ENCODE assay signal across 18 cellular contexts in genomic region chr3:170467007-170467406, GRCh38. TPM values are rescaled to one million over a fixed set of nuclear protein-coding genes. Genes with fewer than 3 reads are reported as not detected.
DNase-seq lines count a peak whose midpoint lies in the region; ATAC-seq and TF ChIP-seq lines count a peak whose summit lies in the region.
"Had no signal": no experiment of that assay in that cellular context is flagged by ENCODE, and none has a peak within 500 bp of the region (broad histone marks: within the 10 kb centered on the region; RNA-seq: fewer than 3 reads in every experiment).

No MANE protein-coding gene starts in this region.

- H3K4me3 ChIP-seq in neuronal stem cell (ENCODE audit: low read length in 2 of 2) (no peak overlapping the region), MM.1S (ENCODE audit: low read length) (no peak overlapping the region)
- H3K4me3 ChIP-seq: prostate gland had no signal

- H2BK15ac ChIP-seq in neuronal stem cell (ENCODE audit: low read length): no peak overlapping the region

- H2BK5ac ChIP-seq in neuronal stem cell (ENCODE audit: low read length): no peak overlapping the region

- no peaks in the 10 kb centered on the region for H3K9me2 ChIP-seq in MM.1S (replicated peaks; ENCODE audit: insufficient read depth, low read length)

- H3K4me1 ChIP-seq in neuronal stem cell (ENCODE audit: control insufficient read depth in 2 of 2, insufficient read depth in 1 of 2, low read depth in 1 of 2, low read length in 2 of 2) (peaks cover 0 to 8% of the 10 kb centered on the region in 2 donors), MM.1S (ENCODE audit: low read length) (no peaks in the 10 kb centered on the region)

- no peak overlapping the region for H3K4me2 ChIP-seq in neuronal stem cell (ENCODE audit: insufficient read depth, low read length, poor library complexity, severe bottlenecking)
- no peak overlapping the region for H3K4me2 ChIP-seq in MM.1S (ENCODE audit: low read depth, low read length)

- H3K27me3 ChIP-seq in neuronal stem cell (ENCODE audit: control insufficient read depth in 3 of 3, insufficient read depth in 3 of 3, low read depth in 1 of 3, low read length in 3 of 3) (no peaks in the 10 kb centered on the region), MM.1S (replicated peaks; ENCODE audit: insufficient read depth, low read length) (no peaks in the 10 kb centered on the region)

- no peak overlapping the region for H4K91ac ChIP-seq in neuronal stem cell (ENCODE audit: low read depth, low read length, poor library complexity)

- H3K79me1 ChIP-seq in neuronal stem cell (ENCODE audit: low read depth, low read length): no peaks in the 10 kb centered on the region

- H2BK12ac ChIP-seq in neuronal stem cell (ENCODE audit: low read length): no peak overlapping the region

- no peaks in the 10 kb centered on the region for H3F3A ChIP-seq in MM.1S (ENCODE audit: insufficient read depth, low read length)

- H3K27ac ChIP-seq in cingulate gyrus (ENCODE audit: low read depth, low read length): peak overlapping the region; percentile 85
- H3K27ac ChIP-seq in neuronal stem cell (replicated peaks; ENCODE audit: low read length): no peak overlapping the region
- no peak overlapping the region for H3K27ac ChIP-seq in MM.1S (ENCODE audit: low read length)
- H3K27ac ChIP-seq: prostate gland had no signal

- H3K79me2 ChIP-seq in MM.1S (ENCODE audit: low read length): no peaks in the 10 kb centered on the region

- ATAC-seq in GM19452 (IDR thresholded peaks at IDR 0.05; ENCODE audit: unreplicated experiment) (no peak), HG02840 (IDR thresholded peaks at IDR 0.05; ENCODE audit: low FRiP score, unreplicated experiment) (no peak)
- ATAC-seq: left colon, T-cell had no signal

- H4K20me1 ChIP-seq in MM.1S (ENCODE audit: insufficient read depth, low read length): no peaks in the 10 kb centered on the region

- H3K9me3 ChIP-seq in neuronal stem cell (replicated peaks in 1 of 2; ENCODE audit: control insufficient read depth in 2 of 2, insufficient read depth in 1 of 2, low read depth in 1 of 2, low read length in 2 of 2) (no peaks in the 10 kb centered on the region), MM.1S (replicated peaks; ENCODE audit: insufficient read depth, low read length) (no peaks in the 10 kb centered on the region)
- H3K9me3 ChIP-seq: prostate gland had no signal

- H3K14ac ChIP-seq in neuronal stem cell (ENCODE audit: low read length): no peak overlapping the region

- H4K8ac ChIP-seq in neuronal stem cell (ENCODE audit: low read depth, low read length): no peak overlapping the region

- DNase-seq in DMS53 (lab: John Stamatoyannopoulos, UW): peak; percentile 58
- peak; percentile 88 for DNase-seq in NCI-H2171 treated with DMSO at 0.1 percent for 48 hours (lab: John Stamatoyannopoulos, UW)
- no peak for DNase-seq in neuronal stem cell (ENCODE audit: low spot score)
- DNase-seq in MM.1S: no peak
- no peak for DNase-seq in GM10266 (ENCODE audit: extremely low spot score)
- DNase-seq: activated CD4-positive, CD25-positive, alpha-beta regulatory T cell; activated naive CD4-positive, alpha-beta T cell treated with Interleukin-2 at 50 U/mL for 16 hours; Calu3; GF-D8; HFFc6; left colon; NK-92 treated with Interleukin-12 subunit alpha and Interleukin-12 subunit beta, amount 100 ng/mL, for 24 hours; T-cell had no signal

- H3K9ac ChIP-seq in neuronal stem cell (ENCODE audit: low read depth, low read length, poor library complexity) (no peak overlapping the region), MM.1S (ENCODE audit: low read length) (no peak overlapping the region)

- H2AFZ ChIP-seq in neuronal stem cell (ENCODE audit: low read length) (peak overlapping the region; percentile 65), MM.1S (ENCODE audit: low read length) (no peak overlapping the region)

- H3K4ac ChIP-seq in neuronal stem cell (ENCODE audit: low read length): no peak overlapping the region

- no peak overlapping the region for H2BK120ac ChIP-seq in neuronal stem cell (ENCODE audit: low read depth, low read length)

- no peak overlapping the region for H3K18ac ChIP-seq in neuronal stem cell (ENCODE audit: low read length)

- H3K36me3 ChIP-seq in neuronal stem cell (replicated peaks in 1 of 2; ENCODE audit: control insufficient read depth in 2 of 2, insufficient read depth in 2 of 2, low read length in 2 of 2): no peaks in the 10 kb centered on the region
- no peaks in the 10 kb centered on the region for H3K36me3 ChIP-seq in MM.1S (replicated peaks; ENCODE audit: insufficient read depth, low read length)
- H3K36me3 ChIP-seq: prostate gland had no signal

- WGBS in neuronal stem cell (ENCODE audit: extremely low coverage in 2 of 2, insufficient read length in 2 of 2, insufficient replicate concordance in 1 of 2), 2 donors: no CpG with 5 or more reads among the region's 14 CpGs

- H3K23ac ChIP-seq in neuronal stem cell (ENCODE audit: low read depth, low read length, poor library complexity): no peak overlapping the region

- H2AK5ac ChIP-seq in neuronal stem cell (ENCODE audit: low read depth, low read length): no peak overlapping the region

- TF ChIP-seq CTCF in MM.1S (IDR thresholded peaks at IDR 0.05; ENCODE audit: low read length): no peak
- no peak for TF ChIP-seq CTCF in GM10266 (IDR thresholded peaks at IDR 0.05; ENCODE audit: control insufficient read depth, insufficient read depth, low read depth, missing control alignments)

RNA-seq across cellular contexts. Expression of gene CLDN11, which starts 48.3 kb away (rescaled TPM):
- polyA plus RNA-seq in neuronal stem cell (2013, experiment 1 of 2): 1.4 TPM
- polyA plus RNA-seq in neuronal stem cell (2013, experiment 2 of 2): 1.5 TPM
- polyA plus RNA-seq: IgD-negative memory B cell had no signal

Comparison
In these comparisons a context has a peak if more than half of its experiments do, and no peak if none do; other contexts are left out.
1. DNase-seq: peak in DMS53 (single experiment) and NCI-H2171 treated with DMSO at 0.1 percent for 48 hours (single experiment); none in neuronal stem cell (single experiment), MM.1S (single experiment) and GM10266 (single experiment).